8 cellular contexts compared by ENCODE assay signal in genomic region chr19:48637948-48638830, GRCh38. TPM values are rescaled to one million over a fixed set of nuclear protein-coding genes. Genes with fewer than 3 reads are reported as not detected.
DNase-seq lines count a peak whose midpoint lies in the region; ATAC-seq lines count a peak whose summit lies in the region.

No MANE protein-coding gene starts in this region.

- H3K9me3 ChIP-seq in KOPT-K1 (ENCODE audit: insufficient read depth, low read length, poor library complexity, severe bottlenecking): no peaks in the 10 kb centered on the region

- peak overlapping the region; percentile 94 to 99 for H3K27ac Mint-ChIP-seq in natural killer cell treated with Interleukin-12 subunit alpha and Interleukin-12 subunit beta and Interleukin-15 and Interleukin-18, amount 100 ng/mL, for 72 hours

- peak; percentile 97 for DNase-seq in DMS 273 (lab: John Stamatoyannopoulos, UW; ENCODE audit: unreplicated experiment)
- peak; percentile 96 for DNase-seq in RKO (ENCODE audit: low spot score)
- peak; percentile 67 for DNase-seq in activated T-helper 9 cell treated with anti-CD3 and anti-CD28 coated beads, Interleukin-2, amount 50 U/mL, for 16 hours (ENCODE audit: low read depth)
- peak; percentile 96 for DNase-seq in fibroblast of peridontal ligament (ENCODE audit: extremely low read depth)
- DNase-seq in natural killer cell treated with Interleukin-12 subunit alpha and Interleukin-12 subunit beta and Interleukin-15 and Interleukin-18, amount 100 ng/mL, for 72 hours (ENCODE audit: low spot score): peak; percentile 87
- peak; percentile 39 to 94 (median 83) for DNase-seq in substantia nigra (lab: John Stamatoyannopoulos, UW)

- H3K27ac ChIP-seq in KOPT-K1 (ENCODE audit: low read depth, low read length, poor library complexity, severe bottlenecking): peak overlapping the region; percentile 92
- peak overlapping the region; percentile 99 for H3K27ac ChIP-seq in substantia nigra (ENCODE audit: low read depth, low read length, poor library complexity, severe bottlenecking)

- no peaks in the 10 kb centered on the region for H3K27me3 Mint-ChIP-seq in natural killer cell treated with Interleukin-12 subunit alpha and Interleukin-12 subunit beta and Interleukin-15 and Interleukin-18, amount 100 ng/mL, for 72 hours

- H3K4me1 Mint-ChIP-seq in natural killer cell treated with Interleukin-12 subunit alpha and Interleukin-12 subunit beta and Interleukin-15 and Interleukin-18, amount 100 ng/mL, for 72 hours (ENCODE audit: low read depth in 2 of 2): peaks cover 35 to 38% of the 10 kb centered on the region in 2 donors

- H3K36me3 ChIP-seq in KOPT-K1 (ENCODE audit: insufficient read depth, low read length): peaks cover 2% of the 10 kb centered on the region; the same call in 1 of the 2 replicates

- H3K4me3 Mint-ChIP-seq in natural killer cell treated with Interleukin-12 subunit alpha and Interleukin-12 subunit beta and Interleukin-15 and Interleukin-18, amount 100 ng/mL, for 72 hours: peak overlapping the region; percentile 81

- peaks cover 5% of the 10 kb centered on the region for H3K9me3 Mint-ChIP-seq in natural killer cell treated with Interleukin-12 subunit alpha and Interleukin-12 subunit beta and Interleukin-15 and Interleukin-18, amount 100 ng/mL, for 72 hours

- no peaks in the 10 kb centered on the region for H3K36me3 Mint-ChIP-seq in natural killer cell treated with Interleukin-12 subunit alpha and Interleukin-12 subunit beta and Interleukin-15 and Interleukin-18, amount 100 ng/mL, for 72 hours

- ATAC-seq in GM21576 (IDR thresholded peaks at IDR 0.05; ENCODE audit: unreplicated experiment): peak; percentile 15
- ATAC-seq in natural killer cell treated with Interleukin-12 subunit alpha and Interleukin-12 subunit beta and Interleukin-15 and Interleukin-18, amount 100 ng/mL, for 72 hours: peak; percentile 57 to 64

RNA-seq across cellular contexts. Expression of gene DBP, which starts 1.0 kb away (rescaled TPM):
- total RNA-seq in natural killer cell treated with Interleukin-12 subunit alpha and Interleukin-12 subunit beta and Interleukin-15 and Interleukin-18, amount 100 ng/mL, for 72 hours: 1 to 10 TPM; 3.8 to 3.9 TPM

RNA-seq across cellular contexts. Expression of gene CA11, which starts 7.8 kb away (rescaled TPM):
- 1 to 10 TPM; 4.7 to 4.9 TPM for total RNA-seq in natural killer cell treated with Interleukin-12 subunit alpha and Interleukin-12 subunit beta and Interleukin-15 and Interleukin-18, amount 100 ng/mL, for 72 hours

RNA-seq across cellular contexts. Expression of gene SPHK2, which starts 18.9 kb away (rescaled TPM):
- total RNA-seq in natural killer cell treated with Interleukin-12 subunit alpha and Interleukin-12 subunit beta and Interleukin-15 and Interleukin-18, amount 100 ng/mL, for 72 hours: 10 to 100 TPM; 37.9 to 71.4 TPM

RNA-seq across cellular contexts. Expression of gene RPL18, which starts 19.2 kb away (rescaled TPM):
- total RNA-seq in natural killer cell treated with Interleukin-12 subunit alpha and Interleukin-12 subunit beta and Interleukin-15 and Interleukin-18, amount 100 ng/mL, for 72 hours: 1,000 to 10,000 TPM; 1,029 to 1,552 TPM

RNA-seq across cellular contexts. Expression of gene FAM83E, which starts 23.3 kb away (rescaled TPM):
- total RNA-seq in natural killer cell treated with Interleukin-12 subunit alpha and Interleukin-12 subunit beta and Interleukin-15 and Interleukin-18, amount 100 ng/mL, for 72 hours: 10 to 100 TPM in 1 of 2 donors, 1 to 10 TPM in 1; 3.5 to 13.7 TPM

Comparison
In these comparisons a context has a peak if more than half of its experiments do, and no peak if none do; other contexts are left out.
1. Peak in every context shown above with its lines: DNase-seq, ATAC-seq and H3K27ac ChIP-seq.